Comparison of ENCODE assay signal across 12 cellular contexts in genomic region chr19:33777753-33778088, GRCh38. TPM values are rescaled to one million over a fixed set of nuclear protein-coding genes. Genes with fewer than 3 reads are reported as not detected.
DNase-seq lines count a peak whose midpoint lies in the region; ATAC-seq, FAIRE-seq and TF ChIP-seq lines count a peak whose summit lies in the region.
"Had no signal": no experiment of that assay in that cellular context is flagged by ENCODE, and none has a peak within 500 bp of the region (broad histone marks: within the 10 kb centered on the region; RNA-seq: fewer than 3 reads in every experiment).

No MANE protein-coding gene starts in this region.

- TF ChIP-seq EP300 in A549 (IDR thresholded peaks at IDR 0.05) = no peak
- no peak for TF ChIP-seq EP300 in K562 (IDR thresholded peaks at IDR 0.05; ENCODE audit: low read length)

- H4K20me1 ChIP-seq in BLaER1 (no peaks in the 10 kb centered on the region), IMR-90 (ENCODE audit: insufficient read depth, low read length) (no peaks in the 10 kb centered on the region), K562 (replicated peaks; ENCODE audit: control insufficient read depth, insufficient read depth, low read length) (peaks cover 20% of the 10 kb centered on the region)

- no peak overlapping the region for H2BK20ac ChIP-seq in IMR-90 (ENCODE audit: low read depth, low read length)

- 36% methylated on average over 17 of the region's 17 CpGs for WGBS in A549 (ENCODE audit: missing lambda C conversion rate)
- WGBS in IMR-90 (ENCODE audit: extremely low coverage in 2 of 2, insufficient read length in 1 of 2), 2 experiments = 59% methylated on average over 6 of the region's 17 CpGs; no CpG with 5 or more reads in 1 of the 2 experiments
- WGBS in K562 (ENCODE audit: insufficient coverage, low coverage, missing lambda C conversion rate) = 20% methylated on average over 15 of the region's 17 CpGs

- CTCF ChIA-PET in A549 (lab: Yijun Ruan, JAX) = interaction anchor here (0.6 to 12.7 kb wide), 251 partner anchors 10 to 1470 kb away, joined by 3 to 510 read pairs (median 5); partner anchors contain the start of genes KCTD15, PEPD, WTIP and ZNF30
- CTCF ChIA-PET in IMR-90 (lab: Yijun Ruan, JAX) = interaction anchor here (0.5 to 3.2 kb wide), 46 partner anchors 8 to 713 kb away, joined by 3 to 36 read pairs (median 4); partner anchors contain the start of gene KCTD15
- CTCF ChIA-PET in K562 (lab: Yijun Ruan, JAX; ENCODE audit: low intra/inter-chr PET ratio) = interaction anchor here (0.6 to 3.8 kb wide), 20 partner anchors 11 to 1485 kb away, joined by 3 to 111 read pairs (median 4); no protein-coding TSS in a partner anchor

- dilution Hi-C loops in IMR-90 (cut with HindIII; ENCODE audit: low sequenced_read_pairs, unreplicated experiment) = no loop called here

- no peak for TF ChIP-seq POLR2A in A549 (IDR thresholded peaks at IDR 0.05; ENCODE audit: low read length)
- TF ChIP-seq POLR2A in IMR-90 (IDR thresholded peaks at IDR 0.05; ENCODE audit: low read depth, low read length) = no peak
- no peak for TF ChIP-seq POLR2A in K562 (conservative IDR thresholded peaks at IDR 0.05)

- FAIRE-seq in A549 (lab: Jason Lieb, UNC) (no peak), K562 (lab: Jason Lieb, UNC) (no peak)
- FAIRE-seq: G401.6, H54 had no signal

- DNase-seq in A549 (ENCODE audit: low read depth in 1 of 2, low spot score in 1 of 2) (no peak), IMR-90 (no peak), K562 (ENCODE audit: extremely low read depth in 1 of 4, low spot score in 3 of 4) (no peak), inferior parietal cortex (ENCODE audit: extremely low spot score) (no peak), DMS114 treated with DMSO at 0.1 percent for 48 hours (lab: John Stamatoyannopoulos, UW; ENCODE audit: unreplicated experiment) (no peak)
- DNase-seq in stimulated activated naive CD4-positive, alpha-beta T cell treated with Interleukin-2 at 50 U/mL for 16 hours (lab: John Stamatoyannopoulos, UW) = no peak
- DNase-seq: DMS 273 treated with DMSO at 0.1 percent for 48 hours had no signal

- peak overlapping the region; percentile 87 for H2AFZ ChIP-seq in IMR-90 (replicated peaks; ENCODE audit: low read length, poor library complexity)
- no peak overlapping the region for H2AFZ ChIP-seq in K562 (ENCODE audit: low read depth, low read length)
- H2AFZ ChIP-seq: GM23248 had no signal

- TF ChIP-seq RAD21 in A549 (conservative IDR thresholded peaks at IDR 0.05 in 1 of 2, IDR thresholded peaks at IDR 0.05 in 1 of 2) (no peak), IMR-90 (IDR thresholded peaks at IDR 0.05; ENCODE audit: low read length) (no peak), K562 (CRISPR knock-in tag; conservative IDR thresholded peaks at IDR 0.05 in 1 of 2, IDR thresholded peaks at IDR 0.05 in 1 of 2) (no peak)

- no peak for TF ChIP-seq CTCF in A549 (IDR thresholded peaks at IDR 0.05)
- TF ChIP-seq CTCF in IMR-90 (conservative IDR thresholded peaks at IDR 0.05; ENCODE audit: low read depth, low read length) = no peak
- no peak for TF ChIP-seq CTCF in K562 (IDR thresholded peaks at IDR 0.05 in 2 of 3, conservative IDR thresholded peaks at IDR 0.05 in 1 of 3; ENCODE audit: insufficient read depth in 2 of 3, low read depth in 1 of 3, low read length in 3 of 3)

- no peak overlapping the region for H3K23ac ChIP-seq in IMR-90 (ENCODE audit: low read depth, low read length)

- intact Hi-C loops in IMR-90 (cut with micrococcal nuclease) = loop anchor here (1.0 to 10.0 kb wide), 4 partner anchors 221 to 653 kb away; no protein-coding TSS in a partner anchor
- intact Hi-C loops in K562 (cut with micrococcal nuclease) = loop anchor here (1.0 to 10.0 kb wide), 3 partner anchors 53 to 370 kb away; no protein-coding TSS in a partner anchor

- H2BK120ac ChIP-seq in IMR-90 (ENCODE audit: low read depth, low read length) = no peak overlapping the region

- H3K9ac ChIP-seq in BLaER1 = no peak overlapping the region
- no peak overlapping the region for H3K9ac ChIP-seq in IMR-90 (ENCODE audit: low read depth, low read length)
- H3K9ac ChIP-seq in K562 (ENCODE audit: insufficient read depth in 1 of 2, low read depth in 2 of 2, low read length in 2 of 2) = no peak overlapping the region
- H3K9ac ChIP-seq: GM23248 had no signal

- H3K9me3 ChIP-seq in A549 (0 out of 3 replicates have a peak, but pooled peaks cover 5% of the 10 kb centered on the region), BLaER1 (no peaks in the 10 kb centered on the region), IMR-90 (ENCODE audit: control insufficient read depth, insufficient read depth, low read length) (no peaks in the 10 kb centered on the region), K562 (replicated peaks; ENCODE audit: control insufficient read depth, insufficient read depth, low read depth, low read length) (no peaks in the 10 kb centered on the region)

- H3K36me3 ChIP-seq in BLaER1 (no peaks in the 10 kb centered on the region), IMR-90 (ENCODE audit: control insufficient read depth, insufficient read depth, low read length) (no peaks in the 10 kb centered on the region), K562 (ENCODE audit: control insufficient read depth, insufficient read depth, low read length) (no peaks in the 10 kb centered on the region)

- H3K9me1 ChIP-seq in IMR-90 (ENCODE audit: insufficient read depth, low read length) (0 out of 2 replicates have a peak, but pooled peaks cover 4% of the 10 kb centered on the region), K562 (ENCODE audit: control insufficient read depth, insufficient read depth, low read length) (no peaks in the 10 kb centered on the region)

- POLR2A ChIA-PET in A549 (lab: Yijun Ruan, JAX) (interaction anchor here (1.0 to 2.8 kb wide), 4 partner anchors 17 to 319 kb away, joined by 4 to 13 read pairs (median 10); partner anchors contain the start of gene KCTD15), IMR-90 (lab: Charles Lee; ENCODE audit: unreplicated experiment) (no interaction called here), K562 (lab: Yijun Ruan, JAX) (interaction anchor here (0.6 to 1.4 kb wide), 5 partner anchors 9 to 357 kb away, joined by 3 to 4 read pairs (median 3); no protein-coding TSS in a partner anchor)

- H2AK9ac ChIP-seq in IMR-90 (replicated peaks; ENCODE audit: low read depth, low read length, poor library complexity) = no peak overlapping the region

- no peak overlapping the region for H4K91ac ChIP-seq in IMR-90 (ENCODE audit: insufficient read depth, low read depth, low read length)

- H3K4me2 ChIP-seq in A549 = peak overlapping the region; percentile 94; the same call in 2 of the 3 replicates
- peak overlapping the region; percentile 85; the same call in 1 of the 2 replicates for H3K4me2 ChIP-seq in BLaER1
- H3K4me2 ChIP-seq in IMR-90 (ENCODE audit: low read depth, low read length) = no peak overlapping the region
- H3K4me2 ChIP-seq in K562 (ENCODE audit: insufficient read depth, low read length) = no peak overlapping the region

- BruUV-seq in IMR-90 (replicated peaks; lab: Mats Ljungman, UMichigan) (no TSS peak), K562 (replicated peaks; lab: Mats Ljungman, UMichigan) (no TSS peak)

- H2BK15ac ChIP-seq in IMR-90 (ENCODE audit: low read depth, low read length) = no peak overlapping the region

- H3K4me3 ChIP-seq in A549 (no peak overlapping the region), BLaER1 (no peak overlapping the region), IMR-90 (ENCODE audit: insufficient read depth, low read depth, low read length) (no peak overlapping the region), K562 (no peak overlapping the region)
- H3K4me3 ChIP-seq: GM23248 had no signal

- H4K8ac ChIP-seq in IMR-90 (ENCODE audit: low read depth in 2 of 2, low read length in 2 of 2) = no peak overlapping the region

- in situ Hi-C loops in IMR-90 (cut with MboI; ENCODE audit: low sequenced_read_pairs) = loop anchor here (5.0 to 25.0 kb wide), 2 partner anchors 320 to 560 kb away; no protein-coding TSS in a partner anchor
- in situ Hi-C loops in K562 (cut with MboI) = no loop called here

- H3K27ac ChIP-seq in A549 (no peak overlapping the region), BLaER1 (no peak overlapping the region), IMR-90 (ENCODE audit: insufficient read depth, low read length) (no peak overlapping the region), K562 (ENCODE audit: extremely low read depth, low read depth, low read length) (no peak overlapping the region)
- H3K27ac ChIP-seq: GM23248 had no signal

- no peaks in the 10 kb centered on the region for H3K79me2 ChIP-seq in K562 (ENCODE audit: control insufficient read depth, insufficient read depth, low read length)

- no peaks in the 10 kb centered on the region for H3K79me1 ChIP-seq in IMR-90 (ENCODE audit: low read depth in 1 of 2, low read length in 2 of 2)

- H3K4me1 ChIP-seq in A549 (peaks cover 27% of the 10 kb centered on the region), BLaER1 (peaks cover 17% of the 10 kb centered on the region), IMR-90 (ENCODE audit: control insufficient read depth, insufficient read depth, low read length) (no peaks in the 10 kb centered on the region), K562 (replicated peaks in 1 of 2; ENCODE audit: control insufficient read depth in 2 of 2, insufficient read depth in 2 of 2, low read length in 2 of 2) (peaks cover 0 to 28% of the 10 kb centered on the region in 2 experiments; a peak in 2 of 5 replicates)

- no peak overlapping the region for H3K4ac ChIP-seq in IMR-90 (ENCODE audit: low read depth, low read length)

- H3K27me3 ChIP-seq in BLaER1 = peaks cover 10% of the 10 kb centered on the region; the same call in 1 of the 2 replicates
- H3K27me3 ChIP-seq in IMR-90 (ENCODE audit: control insufficient read depth, insufficient read depth, low read length) = peaks cover 16% of the 10 kb centered on the region; the same call in 1 of the 2 replicates
- H3K27me3 ChIP-seq in K562 (ENCODE audit: control insufficient read depth in 2 of 2, insufficient read depth in 2 of 2, low read length in 2 of 2) = peaks cover 16 to 48% of the 10 kb centered on the region in 2 experiments; a peak in 4 of 5 replicates

- H2BK5ac ChIP-seq in IMR-90 (ENCODE audit: low read depth, low read length, poor library complexity, severe bottlenecking) = no peak overlapping the region

- H3K14ac ChIP-seq in IMR-90 (replicated peaks; ENCODE audit: low read depth, low read length) = no peak overlapping the region

- H3K56ac ChIP-seq in IMR-90 (ENCODE audit: extremely low read depth, insufficient read depth, low read length) = no peak overlapping the region

- no peak overlapping the region for H4K5ac ChIP-seq in IMR-90 (ENCODE audit: low read depth, low read length)

- no peak overlapping the region for H3K18ac ChIP-seq in IMR-90 (ENCODE audit: low read depth, low read length)

- no peak overlapping the region for H2AK5ac ChIP-seq in IMR-90 (ENCODE audit: low read depth, low read length)

- no peak for ATAC-seq in A549
- ATAC-seq in IMR-90 (ENCODE audit: low read depth) = no peak
- no peak for ATAC-seq in K562
- ATAC-seq in HG03354 (IDR thresholded peaks at IDR 0.05; ENCODE audit: poor library complexity, severe bottlenecking, unreplicated experiment) = no peak

RNA-seq across cellular contexts. Expression of gene KCTD15, which starts 18.9 kb away (rescaled TPM):
- polyA plus RNA-seq in A549 (2011; rRNA removed) (54.0 and 55.7 TPM in 2 replicates), A549 (2017; fragmentation: RNase III; extraction: RNeasy Plus Mini Kit Qiagen cat#74134 plus additional on column Dnase treatment) (53.4 to 56.5 TPM (median 55.7 TPM) in 3 replicates), IMR-90 (2012; rRNA removed) (19.6 and 22.5 TPM in 2 replicates), K562 (2011; rRNA removed) (14.2 and 19.8 TPM in 2 replicates), K562 (2014; fragmentation: Illumina TruSeq; extraction: Trizol) (10.1 and 25.5 TPM in 2 replicates), K562 (2014; fragmentation: Nextera tagmentation; extraction: Ambion mirVana) (1 to 10 TPM; 1.7 TPM), K562 (2014; rRNA removed) (31.2 and 49.0 TPM in 2 replicates)
- 122 and 161 TPM in 2 replicates for polyA plus RNA-seq in A549 (2012; cell fraction: cytosol; rRNA removed)
- 266 and 321 TPM in 2 replicates for polyA plus RNA-seq in A549 (2012; cell fraction: nucleus; rRNA removed)
- polyA minus RNA-seq in A549 (2011; rRNA and poly(A)+ RNA removed) = 48.2 and 48.5 TPM in 2 replicates
- total RNA-seq in IMR-90 (2012; rRNA removed) (13.6 and 16.3 TPM in 2 replicates), K562 (2014; rRNA removed) (42.0 and 46.5 TPM in 2 replicates), K562 (2014; rRNA removed; fragmentation: Illumina TruSeq; extraction: Trizol) (6.0 and 6.7 TPM in 2 replicates), K562 (2015; rRNA removed; fragmentation: Illumina TruSeq; extraction: Trizol) (11.8 and 14.4 TPM in 2 replicates), K562 (2021) (26.5 and 29.7 TPM in 2 replicates)
- polyA plus RNA-seq in IMR-90 (2012; cell fraction: cytosol; rRNA removed) = 12.0 and 16.7 TPM in 2 replicates
- polyA plus RNA-seq in IMR-90 (2012; cell fraction: nucleus; rRNA removed; ENCODE audit: low replicate concordance) = 54.5 and 105 TPM in 2 replicates
- total RNA-seq in K562 (2011; cell fraction: chromatin; rRNA removed; ENCODE audit: low replicate concordance) = 22.8 and 48.8 TPM in 2 replicates
- total RNA-seq in K562 (2011; cell fraction: nucleolus; rRNA removed) = 33.6 and 36.5 TPM in 2 replicates
- total RNA-seq in K562 (2011; cell fraction: nucleoplasm; rRNA removed) = 23.7 and 24.2 TPM in 2 replicates
- 25.0 and 63.1 TPM in 2 replicates for polyA plus RNA-seq in K562 (2011; cell fraction: cytosol; rRNA removed)
- 52.6 and 84.5 TPM in 2 replicates for polyA plus RNA-seq in K562 (2011; cell fraction: nucleus; rRNA removed)
- polyA plus RNA-seq in K562 (2012) = 20.4 and 37.0 TPM in 2 replicates
- 6.6 and 9.7 TPM in 2 replicates for polyA minus RNA-seq in K562 (2011; rRNA and poly(A)+ RNA removed)
- polyA minus RNA-seq in K562 (2011; cell fraction: cytosol; rRNA and poly(A)+ RNA removed) = 12.0 and 13.4 TPM in 2 replicates
- 9.3 and 10.2 TPM in 2 replicates for polyA minus RNA-seq in K562 (2011; cell fraction: nucleus; rRNA and poly(A)+ RNA removed)

Comparison
In these comparisons a context has a peak if more than half of its experiments do, and no peak if none do; other contexts are left out.
1. H3K4me2 ChIP-seq: peak in A549 (single experiment) and BLaER1 (single experiment); none in IMR-90 (single experiment) and K562 (single experiment).
2. Of the 35 proteins assayed by ChIP-seq in both K562 and A549: peak only in K562: none; only in A549: ZFP36; in both: none; in neither: 34.